25 cellular contexts compared by ENCODE assay signal in the genomic region with DNA sequence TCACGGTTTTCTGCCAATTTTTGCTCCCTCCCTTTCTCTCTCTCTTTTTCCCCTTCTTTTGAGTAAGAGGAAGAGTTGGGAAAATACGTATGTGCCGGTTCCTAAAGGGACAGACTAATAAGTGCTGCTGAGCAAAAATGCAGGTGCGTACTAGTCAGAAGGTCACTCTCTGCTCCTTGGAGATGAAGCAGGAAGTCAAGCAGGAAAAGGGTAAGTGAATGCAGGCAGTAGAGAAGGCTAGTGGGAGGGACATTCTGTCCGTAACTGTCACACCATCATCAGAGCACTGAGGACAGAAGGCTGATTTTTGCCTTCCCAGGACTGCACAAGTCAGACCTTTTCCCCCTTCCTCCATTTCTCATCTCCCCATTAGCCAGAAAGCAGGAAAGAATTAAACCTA.
DNase-seq lines count a peak whose midpoint lies in the region; ATAC-seq and TF ChIP-seq lines count a peak whose summit lies in the region.
"Had no signal": no experiment of that assay in that cellular context is flagged by ENCODE, and none has a peak within 500 bp of the region (broad histone marks: within the 10 kb centered on the region; RNA-seq: fewer than 3 reads in every experiment).

No MANE protein-coding gene starts in this region.

- TF ChIP-seq POLR2A in testis (IDR thresholded peaks at IDR 0.05) = no peak

- no peaks in the 10 kb centered on the region for H3K27me3 ChIP-seq in cardiac muscle cell
- H3K27me3 ChIP-seq in heart right ventricle = no peaks in the 10 kb centered on the region
- no peaks in the 10 kb centered on the region for H3K27me3 ChIP-seq in testis
- H3K27me3 ChIP-seq: gastrocnemius medialis, SJCRH30, uterus had no signal

- H3K36me3 ChIP-seq in cardiac muscle cell (no peaks in the 10 kb centered on the region), heart right ventricle (no peaks in the 10 kb centered on the region), mesodermal cell (ENCODE audit: control insufficient read depth, insufficient read depth, low read length) (peaks cover 18% of the 10 kb centered on the region), testis (ENCODE audit: low read depth, missing control alignments) (no peaks in the 10 kb centered on the region)
- H3K36me3 ChIP-seq: gastrocnemius medialis, HAP-1, SJCRH30, uterus had no signal

- H3K4me3 ChIP-seq in cardiac muscle cell = no peak overlapping the region
- H3K4me3 ChIP-seq in heart right ventricle = no peak overlapping the region
- H3K4me3 ChIP-seq in mesodermal cell (ENCODE audit: extremely low read depth, insufficient read depth, low read length, poor library complexity, severe bottlenecking) = no peak overlapping the region
- H3K4me3 ChIP-seq in testis = no peak overlapping the region
- H3K4me3 ChIP-seq: gastrocnemius medialis, HAP-1, SJCRH30, uterus had no signal

- H3K27ac ChIP-seq in cardiac muscle cell (peak overlapping the region; percentile 69), heart right ventricle (peak overlapping the region in 4 of 10 donors; percentile 21 to 46 (median 34)), mesodermal cell (ENCODE audit: low read depth, low read length, severe bottlenecking) (peak overlapping the region; percentile 48), testis (peak overlapping the region in 1 of 2 donors; percentile 9)
- H3K27ac ChIP-seq: gastrocnemius medialis, SJCRH30, uterus had no signal

- DNase-seq in cardiac muscle cell (ENCODE audit: low read depth in 1 of 2, low spot score in 1 of 2) (no peak), Right ventricle myocardium inferior (ENCODE audit: missing footprints) (no peak), heart right ventricle (no peak), testis (peak; percentile 29), NCI-H526 treated with DMSO at 0.1 percent for 48 hours (lab: John Stamatoyannopoulos, UW) (no peak), NOMO-1 (lab: John Stamatoyannopoulos, UW; ENCODE audit: unreplicated experiment in 2 of 2) (no peak)
- no peak for DNase-seq in activated CD4-positive, CD25-positive, alpha-beta regulatory T cell (lab: John Stamatoyannopoulos, UW)
- DNase-seq: activated CD4-positive, alpha-beta memory T cell treated with anti-CD3 and anti-CD28 coated beads, Interleukin-2, amount 10 ng/mL, durations not matched to agents 7 days and 5 days; activated CD8-positive, alpha-beta memory T cell treated with anti-CD3 and anti-CD28 coated beads, Interleukin-2, amount 50 U/mL, for 4 hours; activated naive CD4-positive, alpha-beta T cell; activated naive CD8-positive, alpha-beta T cell treated with anti-CD3 and anti-CD28 coated beads, Interleukin-2, amount 50 U/mL, for 24 hours; CD8-positive, alpha-beta T cell; gastrocnemius medialis; KG1; left cardiac atrium; mammary epithelial cell; NCI-H1417; NCI-H2029 treated with DMSO at 0.1 percent for 48 hours; NCI-H226; NCI-H69; SJCRH30; SW 1271; uterus had no signal

- intact Hi-C loops in Right ventricle myocardium inferior (cut with DNase I) (no loop called here), heart right ventricle (cut with DNase I) (no loop called here), testis (cut with DNase I; ENCODE audit: low total_unique reads) (no loop called here)

- no peak for ATAC-seq in Right ventricle myocardium inferior
- peak in 5 of 8 donors; percentile 36 to 55 (median 46) for ATAC-seq in heart right ventricle
- ATAC-seq: activated naive CD8-positive, alpha-beta T cell treated with anti-CD3 and anti-CD28 coated beads, Interleukin-2, amount 50 U/mL, for 24 hours; CD8-positive, alpha-beta T cell; gastrocnemius medialis had no signal

- H3K9me3 ChIP-seq in cardiac muscle cell (ENCODE audit: low read depth) (no peaks in the 10 kb centered on the region), heart right ventricle (peaks cover 0 to 8% (median 0%) of the 10 kb centered on the region in 11 donors), mesodermal cell (ENCODE audit: control insufficient read depth, low read length) (no peaks in the 10 kb centered on the region), testis (no peaks in the 10 kb centered on the region)
- H3K9me3 ChIP-seq: gastrocnemius medialis, HAP-1, SJCRH30, uterus had no signal

- TF ChIP-seq CTCF in cardiac muscle cell (IDR thresholded peaks at IDR 0.05; ENCODE audit: low read depth, low read length) (no peak), heart right ventricle (IDR thresholded peaks at IDR 0.05) (no peak), testis (IDR thresholded peaks at IDR 0.05) (no peak)

- H3K4me1 ChIP-seq in cardiac muscle cell (ENCODE audit: low read depth) (peaks cover 56% of the 10 kb centered on the region), heart right ventricle (peaks cover 0 to 66% (median 11%) of the 10 kb centered on the region in 9 donors), mesodermal cell (ENCODE audit: control insufficient read depth, insufficient read depth, low read length, poor library complexity, severe bottlenecking) (peaks cover 44% of the 10 kb centered on the region), testis (peaks cover 7% of the 10 kb centered on the region)
- H3K4me1 ChIP-seq: gastrocnemius medialis, uterus had no signal

- WGBS in heart right ventricle, 2 donors = 39 to 42% methylated on average over 5 of the region's 5 CpGs
- 100% methylated on average over 1 of the region's 5 CpGs; no CpG with 5 or more reads in 1 of the 2 experiments for WGBS in mesodermal cell (ENCODE audit: insufficient coverage in 2 of 2), 2 experiments
- 52 to 79% methylated on average over 5 of the region's 5 CpGs for WGBS in testis, 2 donors
